ENCODE assay signal across 1 cellular context in the genomic region with DNA sequence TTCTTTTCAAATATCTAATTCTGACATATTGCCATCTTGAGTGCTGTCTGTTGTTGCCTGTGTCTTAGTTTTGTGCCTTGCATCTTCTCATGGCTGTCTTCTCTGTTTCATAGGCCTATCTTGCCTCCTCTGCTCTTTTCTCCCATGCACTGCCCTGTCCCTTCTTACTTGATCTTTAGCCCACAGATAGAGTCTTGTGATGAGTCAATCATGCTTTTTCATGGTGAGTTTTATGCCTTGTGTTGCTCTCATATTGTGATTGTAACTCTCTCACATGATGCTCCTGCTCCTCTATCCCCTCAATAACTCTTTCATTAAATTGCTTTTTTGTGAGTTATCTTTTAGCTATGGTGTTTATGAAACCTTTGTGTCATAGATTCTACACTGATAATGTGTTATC.
TF ChIP-seq lines count a peak whose summit lies in the region.

No MANE protein-coding gene starts in this region.

TF ChIP-seq in H1, 55 proteins besides CTCF, POLR2A, EP300 and RAD21:
- no peak for TF ChIP-seq HDAC6 (IDR thresholded peaks at IDR 0.05; ENCODE audit: low read depth, low read length)
- TF ChIP-seq ASH2L (IDR thresholded peaks at IDR 0.05; ENCODE audit: low read length): no peak
- TF ChIP-seq TBP (IDR thresholded peaks at IDR 0.05; ENCODE audit: low read depth, low read length): no peak
- TF ChIP-seq SUZ12 (IDR thresholded peaks at IDR 0.05; ENCODE audit: low read length): no peak
- TF ChIP-seq MAFK (IDR thresholded peaks at IDR 0.05; ENCODE audit: low read depth, low read length): no peak
- no peak for TF ChIP-seq RBBP5 (IDR thresholded peaks at IDR 0.05; ENCODE audit: borderline replicate concordance, low read depth, low read length)
- TF ChIP-seq, protein P1, sequence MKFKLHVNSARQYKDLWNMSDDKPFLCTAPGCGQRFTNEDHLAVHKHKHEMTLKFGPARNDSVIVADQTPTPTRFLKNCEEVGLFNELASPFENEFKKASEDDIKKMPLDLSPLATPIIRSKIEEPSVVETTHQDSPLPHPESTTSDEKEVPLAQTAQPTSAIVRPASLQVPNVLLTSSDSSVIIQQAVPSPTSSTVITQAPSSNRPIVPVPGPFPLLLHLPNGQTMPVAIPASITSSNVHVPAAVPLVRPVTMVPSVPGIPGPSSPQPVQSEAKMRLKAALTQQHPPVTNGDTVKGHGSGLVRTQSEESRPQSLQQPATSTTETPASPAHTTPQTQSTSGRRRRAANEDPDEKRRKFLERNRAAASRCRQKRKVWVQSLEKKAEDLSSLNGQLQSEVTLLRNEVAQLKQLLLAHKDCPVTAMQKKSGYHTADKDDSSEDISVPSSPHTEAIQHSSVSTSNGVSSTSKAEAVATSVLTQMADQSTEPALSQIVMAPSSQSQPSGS (IDR thresholded peaks at IDR 0.05; ENCODE audit: low read length): no peak
- TF ChIP-seq BACH1 (IDR thresholded peaks at IDR 0.05; ENCODE audit: low read length): no peak
- TF ChIP-seq, protein P2, sequence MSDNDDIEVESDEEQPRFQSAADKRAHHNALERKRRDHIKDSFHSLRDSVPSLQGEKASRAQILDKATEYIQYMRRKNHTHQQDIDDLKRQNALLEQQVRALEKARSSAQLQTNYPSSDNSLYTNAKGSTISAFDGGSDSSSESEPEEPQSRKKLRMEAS (IDR thresholded peaks at IDR 0.05): no peak
- TF ChIP-seq SAP30 (IDR thresholded peaks at IDR 0.05; ENCODE audit: insufficient read depth, insufficient replicate concordance, low read length): no peak
